Comparison of ENCODE assay signal across 8 cellular contexts in genomic region chr4:108762559-108763225, GRCh38. TPM values are rescaled to one million over a fixed set of nuclear protein-coding genes. Genes with fewer than 3 reads are reported as not detected.
A peak's percentile ranks its signal among the peaks of the same experiment; 100 is the strongest.
DNase-seq lines count a peak whose midpoint lies in the region; ATAC-seq, FAIRE-seq and TF ChIP-seq lines count a peak whose summit lies in the region.

ETNPPL (minus strand) TSS chr4:108763053; CDS start chr4:108762898, 155 bp downstream.

- TF ChIP-seq POLR2A in GM12892 (IDR thresholded peaks at IDR 0.05; ENCODE audit: low read depth, low read length) (no peak), GM12878 (IDR thresholded peaks at IDR 0.05; ENCODE audit: low read depth, low read length) (no peak), gastrocnemius medialis (IDR thresholded peaks at IDR 0.05) (no peak)

- H2AFZ ChIP-seq in GM12878 (ENCODE audit: control insufficient read depth, low read depth, low read length), result no peak within 1 kb of the TSS

- no peaks in the 10 kb centered on the region for H3K36me3 ChIP-seq in GM12878 (ENCODE audit: control insufficient read depth in 2 of 2, insufficient read depth in 2 of 2, low read length in 1 of 2)
- no peaks in the 10 kb centered on the region for H3K36me3 ChIP-seq in gastrocnemius medialis

- POLR2A ChIA-PET in GM12878 (lab: Charles Lee), result no interaction called here

- no peak for TF ChIP-seq RAD21 in GM12878 (IDR thresholded peaks at IDR 0.05; ENCODE audit: insufficient read depth, low read depth, low read length)

- H3K4me1 ChIP-seq in GM12878 (ENCODE audit: control insufficient read depth, insufficient read depth, low read length) (no peaks in the 10 kb centered on the region), gastrocnemius medialis (peaks cover 0 to 7% of the 10 kb centered on the region in 2 donors)

- TF ChIP-seq CTCF in GM12878 (IDR thresholded peaks at IDR 0.05 in 2 of 3, conservative IDR thresholded peaks at IDR 0.05 in 1 of 3; ENCODE audit: control insufficient read depth in 2 of 3, extremely low read depth in 1 of 3, insufficient read depth in 1 of 3, low read depth in 3 of 3, low read length in 3 of 3) (no peak), gastrocnemius medialis (IDR thresholded peaks at IDR 0.05 in 4 of 5, conservative IDR thresholded peaks at IDR 0.05 in 1 of 5) (no peak)

- no TSS peak for BruUV-seq in GM12878 (replicated peaks; lab: Mats Ljungman, UMichigan)

- H3K27ac ChIP-seq in GM12878 (ENCODE audit: control insufficient read depth, insufficient read depth) (no peak within 1 kb of the TSS), gastrocnemius medialis (no peak within 1 kb of the TSS)

- no peak for FAIRE-seq in GM12892 (lab: Jason Lieb, UNC)
- FAIRE-seq in GM12878 (lab: Jason Lieb, UNC), result no peak

- SMC1A ChIA-PET in GM12878 (lab: Charles Lee; ENCODE audit: uncharacterized antibody, unreplicated experiment), result no interaction called here

- WGBS in GM12878 (ENCODE audit: insufficient coverage, insufficient replicate concordance, low lambda C conversion rate, missing lambda C conversion rate), result 23% methylated on average over 53 of the region's 61 CpGs

- H3K27me3 ChIP-seq in GM12878 (replicated peaks in 1 of 2; ENCODE audit: control insufficient read depth in 2 of 2, insufficient read depth in 2 of 2, low read length in 1 of 2), result peaks cover 0 to 11% of the 10 kb centered on the region in 2 experiments; a peak in 3 of 4 replicates
- H3K27me3 ChIP-seq in gastrocnemius medialis, result no peaks in the 10 kb centered on the region

- no peaks in the 10 kb centered on the region for H3K79me2 ChIP-seq in GM12878 (ENCODE audit: control insufficient read depth, insufficient read depth, low read length)

- peak within 1 kb of the TSS; percentile 28; the same call in 1 of the 2 replicates for H3K4me2 ChIP-seq in GM12878 (ENCODE audit: control insufficient read depth, insufficient read depth)

- intact Hi-C loops in GM12878 (cut with micrococcal nuclease; ENCODE audit: unreplicated experiment) (no loop called here), gastrocnemius medialis (cut with DNase I; ENCODE audit: low total_unique reads) (no loop called here)

- ATAC-seq in GM12878 (peak; percentile 55), gastrocnemius medialis (peak in 1 of 2 donors; percentile 69), GM19397 (IDR thresholded peaks at IDR 0.05; ENCODE audit: unreplicated experiment) (no peak)

- CTCF ChIA-PET in GM12878 (lab: Yijun Ruan, JAX), result no interaction called here

- no peaks in the 10 kb centered on the region for H4K20me1 ChIP-seq in GM12878 (ENCODE audit: control insufficient read depth, insufficient read depth)

- peak; percentile 7 for DNase-seq in GM12892 (ENCODE audit: insufficient read length)
- DNase-seq in NCI-H748 treated with DMSO at 0.1 percent for 48 hours (lab: John Stamatoyannopoulos, UW), result peak; percentile 24
- no peak for DNase-seq in GM12878 (ENCODE audit: low read depth, low spot score)
- DNase-seq in gastrocnemius medialis, result peak in 1 of 2 donors; percentile 28
- DNase-seq in RKO (ENCODE audit: low spot score), result no peak
- DNase-seq in AG08395 (ENCODE audit: low spot score), result no peak

- H3K4me3 ChIP-seq in GM12878 (no peak within 1 kb of the TSS), iPS-11a (ENCODE audit: low read depth, low read length) (peak within 1 kb of the TSS; percentile 78), gastrocnemius medialis (peak within 1 kb of the TSS; percentile 56 to 63 (median 60))

- RAD21 ChIA-PET in GM12878 (lab: Charles Lee; ENCODE audit: unreplicated experiment), result no interaction called here

- in situ Hi-C loops in GM12878 (cut with MboI) (no loop called here), gastrocnemius medialis (cut with MboI; ENCODE audit: low sequenced_read_pairs in 4 of 4) (no loop called here)

- TF ChIP-seq EP300 in GM12878 (IDR thresholded peaks at IDR 0.05; ENCODE audit: borderline replicate concordance in 1 of 2, control insufficient read depth in 1 of 2, low read depth in 2 of 2, low read length in 2 of 2), result no peak

- no peaks in the 10 kb centered on the region for H3K9me3 ChIP-seq in GM12878 (replicated peaks; ENCODE audit: control insufficient read depth, insufficient read depth, low read length)
- no peaks in the 10 kb centered on the region for H3K9me3 ChIP-seq in gastrocnemius medialis

- no peak within 1 kb of the TSS for H3K9ac ChIP-seq in GM12878 (ENCODE audit: control insufficient read depth, insufficient read depth, low read length)

TF ChIP-seq in GM12878, 131 proteins besides CTCF, POLR2A, EP300 and RAD21 (continues in another document):
- TF ChIP-seq ZNF207 (IDR thresholded peaks at IDR 0.05; ENCODE audit: borderline replicate concordance) (no peak), FOS (IDR thresholded peaks at IDR 0.05; ENCODE audit: borderline replicate concordance, extremely low read depth, insufficient read length) (no peak), GATAD2B (conservative IDR thresholded peaks at IDR 0.05; ENCODE audit: low read depth) (no peak), HCFC1 (IDR thresholded peaks at IDR 0.05; ENCODE audit: low read length) (no peak), E4F1 (IDR thresholded peaks at IDR 0.05; ENCODE audit: borderline replicate concordance, partially characterized antibody) (no peak), ZBTB40 (IDR thresholded peaks at IDR 0.05; ENCODE audit: borderline replicate concordance) (no peak), CREM (IDR thresholded peaks at IDR 0.05; ENCODE audit: low read depth) (no peak), BHLHE40 (IDR thresholded peaks at IDR 0.05; ENCODE audit: borderline replicate concordance in 1 of 2, low read depth in 2 of 2, low read length in 1 of 2) (no peak), HDAC6 (IDR thresholded peaks at IDR 0.05; ENCODE audit: unreplicated experiment) (no peak)

RNA-seq across cellular contexts. Expression of gene ETNPPL, which starts in this region (rescaled TPM):
- not detected for polyA plus RNA-seq in GM12892 (2012; ENCODE audit: missing spikeins)
- not detected in 2 replicates for total RNA-seq in GM12878 (2013; cell fraction: nucleolus; rRNA removed)
- total RNA-seq in GM12878 (2014; rRNA removed) (not detected in 2 replicates), GM12878 (2014; rRNA removed; fragmentation: Illumina TruSeq; extraction: Trizol) (not detected in 2 replicates), GM12878 (2021) (not detected in 2 replicates), gastrocnemius medialis (1 to 10 TPM in 1 of 4 donors, not detected in 3; 2.2 TPM)
- not detected for polyA plus RNA-seq in GM12878 (2011; ENCODE audit: low read depth)
- polyA plus RNA-seq in GM12878 (2011; rRNA removed) (not detected in 2 replicates), GM12878 (2014; fragmentation: Illumina TruSeq; extraction: Trizol) (not detected in 2 replicates), GM12878 (2014; fragmentation: Nextera tagmentation; extraction: Ambion mirVana) (not detected), GM12878 (2014; rRNA removed) (not detected in 2 replicates), GM12878 (2016; fragmentation: Nextera tagmentation; extraction: Ambion mirVana) (not detected)
- not detected in 2 replicates for polyA plus RNA-seq in GM12878 (2011; cell fraction: cytosol; rRNA removed)
- not detected in 2 replicates for polyA plus RNA-seq in GM12878 (2011; cell fraction: nucleus; rRNA removed)
- not detected in 2 replicates for polyA plus RNA-seq in GM12878 (2012)
- not detected in 2 replicates for polyA minus RNA-seq in GM12878 (2011; rRNA and poly(A)+ RNA removed)
- polyA minus RNA-seq in GM12878 (2011; cell fraction: cytosol; rRNA and poly(A)+ RNA removed), result not detected in 2 replicates
- polyA minus RNA-seq in GM12878 (2011; cell fraction: nucleus; rRNA and poly(A)+ RNA removed), result not detected in 2 replicates

Comparison
In these comparisons a context has a peak if more than half of its experiments do, and no peak if none do; other contexts are left out.
1. Peak in ATAC-seq and H3K4me2 ChIP-seq in GM12878; RNA of the gene not detected or under 1 TPM.
2. DNase-seq: peak in GM12892 (single experiment) and NCI-H748 treated with DMSO at 0.1 percent for 48 hours (single experiment); none in GM12878 (single experiment), RKO (single experiment) and AG08395 (single experiment).